Comparison of ENCODE assay signal across 1 cellular context in the genomic region with DNA sequence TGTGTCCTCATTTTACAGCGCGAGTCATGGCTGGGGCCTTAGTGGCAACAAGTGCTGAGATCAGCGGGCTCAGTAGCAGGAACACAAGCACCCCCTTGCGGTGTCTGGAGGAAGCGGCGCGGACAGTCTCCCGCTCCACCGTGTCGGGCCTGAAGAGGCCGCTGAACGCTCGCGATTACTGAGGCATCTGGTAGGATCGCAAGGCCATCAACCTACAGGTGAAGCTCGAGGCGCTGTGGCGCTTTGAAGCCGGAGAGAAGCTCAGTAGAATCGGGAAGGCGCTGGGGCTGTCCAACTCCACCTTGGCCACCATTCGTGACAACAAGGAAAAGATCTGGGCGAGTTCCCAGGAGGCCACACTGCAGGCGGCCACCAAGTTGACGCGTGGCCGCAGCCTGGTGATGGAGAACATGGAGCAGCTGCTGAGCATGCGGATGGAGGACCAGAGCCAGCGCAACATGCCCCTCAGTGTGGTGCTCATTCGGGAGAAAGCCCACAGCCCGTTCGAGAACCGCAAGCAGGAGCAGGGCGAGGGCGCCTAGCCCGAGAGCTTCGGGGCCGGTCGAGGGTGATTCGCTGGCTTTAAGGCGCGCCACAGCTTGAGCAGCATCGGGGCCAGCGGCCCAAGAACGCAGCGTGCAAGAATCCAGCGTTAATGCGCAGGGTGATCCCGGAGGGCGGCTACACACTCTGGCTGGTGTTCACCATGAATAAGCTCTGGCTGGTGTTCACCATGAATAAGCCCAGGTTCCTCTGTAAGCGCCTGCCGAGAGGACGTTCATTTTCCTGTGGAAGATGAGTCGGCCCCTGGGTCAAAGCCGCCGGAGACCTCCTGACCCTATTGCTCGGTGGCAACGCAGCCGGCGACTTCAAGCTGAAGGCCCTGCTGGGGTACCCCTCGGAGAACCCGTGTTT.
TF ChIP-seq lines count a peak whose summit lies in the region.

No MANE protein-coding gene starts in this region.

TF ChIP-seq in K562, 482 proteins besides CTCF, POLR2A, EP300 and RAD21 (continued from another document and continues in another):
- TF ChIP-seq, protein P1, sequence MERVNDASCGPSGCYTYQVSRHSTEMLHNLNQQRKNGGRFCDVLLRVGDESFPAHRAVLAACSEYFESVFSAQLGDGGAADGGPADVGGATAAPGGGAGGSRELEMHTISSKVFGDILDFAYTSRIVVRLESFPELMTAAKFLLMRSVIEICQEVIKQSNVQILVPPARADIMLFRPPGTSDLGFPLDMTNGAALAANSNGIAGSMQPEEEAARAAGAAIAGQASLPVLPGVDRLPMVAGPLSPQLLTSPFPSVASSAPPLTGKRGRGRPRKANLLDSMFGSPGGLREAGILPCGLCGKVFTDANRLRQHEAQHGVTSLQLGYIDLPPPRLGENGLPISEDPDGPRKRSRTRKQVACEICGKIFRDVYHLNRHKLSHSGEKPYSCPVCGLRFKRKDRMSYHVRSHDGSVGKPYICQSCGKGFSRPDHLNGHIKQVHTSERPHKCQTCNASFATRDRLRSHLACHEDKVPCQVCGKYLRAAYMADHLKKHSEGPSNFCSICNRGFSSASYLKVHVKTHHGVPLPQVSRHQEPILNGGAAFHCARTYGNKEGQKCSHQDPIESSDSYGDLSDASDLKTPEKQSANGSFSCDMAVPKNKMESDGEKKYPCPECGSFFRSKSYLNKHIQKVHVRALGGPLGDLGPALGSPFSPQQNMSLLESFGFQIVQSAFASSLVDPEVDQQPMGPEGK (CRISPR knock-in tag; IDR thresholded peaks at IDR 0.05; ENCODE audit: borderline replicate concordance) = no peak
- TF ChIP-seq RBM14 (IDR thresholded peaks at IDR 0.05; ENCODE audit: borderline replicate concordance, insufficient read depth, low read depth, low read length) (no peak), SNIP1 (IDR thresholded peaks at IDR 0.05; ENCODE audit: low read depth) (no peak), SMC3 (conservative IDR thresholded peaks at IDR 0.05; ENCODE audit: insufficient read depth, low read depth, low read length) (peak; percentile 97), BRD9 (IDR thresholded peaks at IDR 0.05; ENCODE audit: low read depth, partially characterized antibody) (peak; percentile 86), RAD51 (IDR thresholded peaks at IDR 0.05; ENCODE audit: borderline replicate concordance, low read depth) (peak; percentile 34; the same call in 1 of the 2 replicates), SIN3A (IDR thresholded peaks at IDR 0.05; ENCODE audit: borderline replicate concordance in 2 of 2, control insufficient read depth in 1 of 2, low read depth in 2 of 2, low read length in 2 of 2) (peak in 1 of 2 experiments; percentile 45; a peak in 1 of 4 replicates), SIN3B (IDR thresholded peaks at IDR 0.05; ENCODE audit: low read depth) (0 out of 2 replicates have a peak, but pooled peaks have one; percentile 40), HDAC3 (IDR thresholded peaks at IDR 0.05; ENCODE audit: borderline replicate concordance, partially characterized antibody) (no peak), XRCC4 (IDR thresholded peaks at IDR 0.05; ENCODE audit: extremely low read depth, insufficient read depth, insufficient read length) (no peak), HNRNPUL1 (IDR thresholded peaks at IDR 0.05; ENCODE audit: low read length) (no peak), NBN (IDR thresholded peaks at IDR 0.05; ENCODE audit: low read depth) (peak; percentile 97), GABPA (tag; conservative IDR thresholded peaks at IDR 0.05; ENCODE audit: low read depth) (peak; percentile 49), ARID2 (IDR thresholded peaks at IDR 0.05) (peak; percentile 87), PML (IDR thresholded peaks at IDR 0.05; ENCODE audit: low read length) (0 out of 2 replicates have a peak, but pooled peaks have one; percentile 18), ZC3H11A (IDR thresholded peaks at IDR 0.05; ENCODE audit: low read depth, low read length) (no peak), ZNF197 (CRISPR knock-in tag; IDR thresholded peaks at IDR 0.05; ENCODE audit: low read depth) (0 out of 2 replicates have a peak, but pooled peaks have one; percentile 34), ZNF830 (CRISPR knock-in tag; IDR thresholded peaks at IDR 0.05) (no peak), CBX5 (IDR thresholded peaks at IDR 0.05; ENCODE audit: borderline replicate concordance, low read depth) (no peak), ZNF431 (CRISPR knock-in tag; IDR thresholded peaks at IDR 0.05) (no peak), MEIS2 (IDR thresholded peaks at IDR 0.05; ENCODE audit: partially characterized antibody) (no peak), CREM (IDR thresholded peaks at IDR 0.05; ENCODE audit: low read depth) (peak; percentile 81), ARNT (IDR thresholded peaks at IDR 0.05) (no peak), SIX5 (IDR thresholded peaks at IDR 0.05; ENCODE audit: borderline replicate concordance in 1 of 2, insufficient read depth in 1 of 2, low read depth in 1 of 2, low read length in 2 of 2) (no peak), TRIM24 (IDR thresholded peaks at IDR 0.05) (peak in 1 of 2 experiments; percentile 44; a peak in 1 of 4 replicates), RUNX1 (IDR thresholded peaks at IDR 0.05; ENCODE audit: low read depth) (peak; percentile 59; the same call in 1 of the 2 replicates), NR3C1 (CRISPR knock-in tag; IDR thresholded peaks at IDR 0.05) (no peak), ZNF232 (CRISPR knock-in tag; IDR thresholded peaks at IDR 0.05) (no peak), NFYB (IDR thresholded peaks at IDR 0.05; ENCODE audit: extremely low read depth, insufficient read length) (no peak), RBM22 (IDR thresholded peaks at IDR 0.05; ENCODE audit: low read depth, low read length, poor library complexity, severe bottlenecking) (no peak), ASH1L (IDR thresholded peaks at IDR 0.05; ENCODE audit: borderline replicate concordance, low read depth, partially characterized antibody) (no peak), GTF2E2 (tag; IDR thresholded peaks at IDR 0.05) (no peak), HNRNPL (IDR thresholded peaks at IDR 0.05; ENCODE audit: low read depth, low read length) (no peak), ZNF76 (CRISPR knock-in tag; IDR thresholded peaks at IDR 0.05; ENCODE audit: borderline replicate concordance) (peak; percentile 74; the same call in 1 of the 2 replicates), EHMT2 (IDR thresholded peaks at IDR 0.05) (peak; percentile 66), HNRNPK (IDR thresholded peaks at IDR 0.05; ENCODE audit: low read depth, low read length, poor library complexity, severe bottlenecking) (no peak), CC2D1A (IDR thresholded peaks at IDR 0.05) (peak; percentile 92), ZNF445 (CRISPR knock-in tag; IDR thresholded peaks at IDR 0.05; ENCODE audit: low read depth) (no peak), SRSF1 (IDR thresholded peaks at IDR 0.05; ENCODE audit: low read depth, low read length) (no peak), MAZ (CRISPR knock-in tag; conservative IDR thresholded peaks at IDR 0.05 in 1 of 2, IDR thresholded peaks at IDR 0.05 in 1 of 2) (peak; percentile 33 to 82)
- TF ChIP-seq, protein P2, sequence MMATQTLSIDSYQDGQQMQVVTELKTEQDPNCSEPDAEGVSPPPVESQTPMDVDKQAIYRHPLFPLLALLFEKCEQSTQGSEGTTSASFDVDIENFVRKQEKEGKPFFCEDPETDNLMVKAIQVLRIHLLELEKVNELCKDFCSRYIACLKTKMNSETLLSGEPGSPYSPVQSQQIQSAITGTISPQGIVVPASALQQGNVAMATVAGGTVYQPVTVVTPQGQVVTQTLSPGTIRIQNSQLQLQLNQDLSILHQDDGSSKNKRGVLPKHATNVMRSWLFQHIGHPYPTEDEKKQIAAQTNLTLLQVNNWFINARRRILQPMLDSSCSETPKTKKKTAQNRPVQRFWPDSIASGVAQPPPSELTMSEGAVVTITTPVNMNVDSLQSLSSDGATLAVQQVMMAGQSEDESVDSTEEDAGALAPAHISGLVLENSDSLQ (IDR thresholded peaks at IDR 0.05) = no peak
- TF ChIP-seq, protein P3, sequence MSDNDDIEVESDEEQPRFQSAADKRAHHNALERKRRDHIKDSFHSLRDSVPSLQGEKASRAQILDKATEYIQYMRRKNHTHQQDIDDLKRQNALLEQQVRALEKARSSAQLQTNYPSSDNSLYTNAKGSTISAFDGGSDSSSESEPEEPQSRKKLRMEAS (CRISPR knock-in tag; IDR thresholded peaks at IDR 0.05) = peak; percentile 74
- TF ChIP-seq, protein P4, sequence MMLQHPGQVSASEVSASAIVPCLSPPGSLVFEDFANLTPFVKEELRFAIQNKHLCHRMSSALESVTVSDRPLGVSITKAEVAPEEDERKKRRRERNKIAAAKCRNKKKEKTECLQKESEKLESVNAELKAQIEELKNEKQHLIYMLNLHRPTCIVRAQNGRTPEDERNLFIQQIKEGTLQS (IDR thresholded peaks at IDR 0.05) = peak; percentile 39; the same call in 1 of the 2 replicates
- TF ChIP-seq, protein P4 (CRISPR knock-in tag; conservative IDR thresholded peaks at IDR 0.05) = 0 out of 2 replicates have a peak, but pooled peaks have one; percentile 50
- TF ChIP-seq, protein P5, sequence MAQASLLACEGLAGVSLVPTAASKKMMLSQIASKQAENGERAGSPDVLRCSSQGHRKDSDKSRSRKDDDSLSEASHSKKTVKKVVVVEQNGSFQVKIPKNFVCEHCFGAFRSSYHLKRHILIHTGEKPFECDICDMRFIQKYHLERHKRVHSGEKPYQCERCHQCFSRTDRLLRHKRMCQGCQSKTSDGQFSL (CRISPR knock-in tag; IDR thresholded peaks at IDR 0.05) = 0 out of 2 replicates have a peak, but pooled peaks have one; percentile 38
- TF ChIP-seq, protein P5 (tag; IDR thresholded peaks at IDR 0.05) = no peak
- TF ChIP-seq, protein P6, sequence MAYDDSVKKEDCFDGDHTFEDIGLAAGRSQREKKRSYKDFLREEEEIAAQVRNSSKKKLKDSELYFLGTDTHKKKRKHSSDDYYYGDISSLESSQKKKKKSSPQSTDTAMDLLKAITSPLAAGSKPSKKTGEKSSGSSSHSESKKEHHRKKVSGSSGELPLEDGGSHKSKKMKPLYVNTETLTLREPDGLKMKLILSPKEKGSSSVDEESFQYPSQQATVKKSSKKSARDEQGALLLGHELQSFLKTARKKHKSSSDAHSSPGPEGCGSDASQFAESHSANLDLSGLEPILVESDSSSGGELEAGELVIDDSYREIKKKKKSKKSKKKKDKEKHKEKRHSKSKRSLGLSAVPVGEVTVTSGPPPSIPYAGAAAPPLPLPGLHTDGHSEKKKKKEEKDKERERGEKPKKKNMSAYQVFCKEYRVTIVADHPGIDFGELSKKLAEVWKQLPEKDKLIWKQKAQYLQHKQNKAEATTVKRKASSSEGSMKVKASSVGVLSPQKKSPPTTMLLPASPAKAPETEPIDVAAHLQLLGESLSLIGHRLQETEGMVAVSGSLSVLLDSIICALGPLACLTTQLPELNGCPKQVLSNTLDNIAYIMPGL (CRISPR knock-in tag; IDR thresholded peaks at IDR 0.05) = 0 out of 2 replicates have a peak, but pooled peaks have one; percentile 50
- TF ChIP-seq, protein P7, sequence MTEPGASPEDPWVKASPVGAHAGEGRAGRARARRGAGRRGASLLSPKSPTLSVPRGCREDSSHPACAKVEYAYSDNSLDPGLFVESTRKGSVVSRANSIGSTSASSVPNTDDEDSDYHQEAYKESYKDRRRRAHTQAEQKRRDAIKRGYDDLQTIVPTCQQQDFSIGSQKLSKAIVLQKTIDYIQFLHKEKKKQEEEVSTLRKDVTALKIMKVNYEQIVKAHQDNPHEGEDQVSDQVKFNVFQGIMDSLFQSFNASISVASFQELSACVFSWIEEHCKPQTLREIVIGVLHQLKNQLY (CRISPR knock-in tag; conservative IDR thresholded peaks at IDR 0.05) = 0 out of 4 replicates have a peak, but pooled peaks of 1 of the 2 experiments have one; percentile 49
- TF ChIP-seq, protein P8, sequence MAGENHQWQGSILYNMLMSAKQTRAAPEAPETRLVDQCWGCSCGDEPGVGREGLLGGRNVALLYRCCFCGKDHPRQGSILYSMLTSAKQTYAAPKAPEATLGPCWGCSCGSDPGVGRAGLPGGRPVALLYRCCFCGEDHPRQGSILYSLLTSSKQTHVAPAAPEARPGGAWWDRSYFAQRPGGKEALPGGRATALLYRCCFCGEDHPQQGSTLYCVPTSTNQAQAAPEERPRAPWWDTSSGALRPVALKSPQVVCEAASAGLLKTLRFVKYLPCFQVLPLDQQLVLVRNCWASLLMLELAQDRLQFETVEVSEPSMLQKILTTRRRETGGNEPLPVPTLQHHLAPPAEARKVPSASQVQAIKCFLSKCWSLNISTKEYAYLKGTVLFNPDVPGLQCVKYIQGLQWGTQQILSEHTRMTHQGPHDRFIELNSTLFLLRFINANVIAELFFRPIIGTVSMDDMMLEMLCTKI (IDR thresholded peaks at IDR 0.05; ENCODE audit: partially characterized antibody) = no peak
- TF ChIP-seq, protein P9, sequence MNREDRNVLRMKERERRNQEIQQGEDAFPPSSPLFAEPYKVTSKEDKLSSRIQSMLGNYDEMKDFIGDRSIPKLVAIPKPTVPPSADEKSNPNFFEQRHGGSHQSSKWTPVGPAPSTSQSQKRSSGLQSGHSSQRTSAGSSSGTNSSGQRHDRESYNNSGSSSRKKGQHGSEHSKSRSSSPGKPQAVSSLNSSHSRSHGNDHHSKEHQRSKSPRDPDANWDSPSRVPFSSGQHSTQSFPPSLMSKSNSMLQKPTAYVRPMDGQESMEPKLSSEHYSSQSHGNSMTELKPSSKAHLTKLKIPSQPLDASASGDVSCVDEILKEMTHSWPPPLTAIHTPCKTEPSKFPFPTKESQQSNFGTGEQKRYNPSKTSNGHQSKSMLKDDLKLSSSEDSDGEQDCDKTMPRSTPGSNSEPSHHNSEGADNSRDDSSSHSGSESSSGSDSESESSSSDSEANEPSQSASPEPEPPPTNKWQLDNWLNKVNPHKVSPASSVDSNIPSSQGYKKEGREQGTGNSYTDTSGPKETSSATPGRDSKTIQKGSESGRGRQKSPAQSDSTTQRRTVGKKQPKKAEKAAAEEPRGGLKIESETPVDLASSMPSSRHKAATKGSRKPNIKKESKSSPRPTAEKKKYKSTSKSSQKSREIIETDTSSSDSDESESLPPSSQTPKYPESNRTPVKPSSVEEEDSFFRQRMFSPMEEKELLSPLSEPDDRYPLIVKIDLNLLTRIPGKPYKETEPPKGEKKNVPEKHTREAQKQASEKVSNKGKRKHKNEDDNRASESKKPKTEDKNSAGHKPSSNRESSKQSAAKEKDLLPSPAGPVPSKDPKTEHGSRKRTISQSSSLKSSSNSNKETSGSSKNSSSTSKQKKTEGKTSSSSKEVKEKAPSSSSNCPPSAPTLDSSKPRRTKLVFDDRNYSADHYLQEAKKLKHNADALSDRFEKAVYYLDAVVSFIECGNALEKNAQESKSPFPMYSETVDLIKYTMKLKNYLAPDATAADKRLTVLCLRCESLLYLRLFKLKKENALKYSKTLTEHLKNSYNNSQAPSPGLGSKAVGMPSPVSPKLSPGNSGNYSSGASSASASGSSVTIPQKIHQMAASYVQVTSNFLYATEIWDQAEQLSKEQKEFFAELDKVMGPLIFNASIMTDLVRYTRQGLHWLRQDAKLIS (CRISPR knock-in tag; IDR thresholded peaks at IDR 0.05) = peak; percentile 90
